ENCODE assay signal across 8 cellular contexts in the genomic region with DNA sequence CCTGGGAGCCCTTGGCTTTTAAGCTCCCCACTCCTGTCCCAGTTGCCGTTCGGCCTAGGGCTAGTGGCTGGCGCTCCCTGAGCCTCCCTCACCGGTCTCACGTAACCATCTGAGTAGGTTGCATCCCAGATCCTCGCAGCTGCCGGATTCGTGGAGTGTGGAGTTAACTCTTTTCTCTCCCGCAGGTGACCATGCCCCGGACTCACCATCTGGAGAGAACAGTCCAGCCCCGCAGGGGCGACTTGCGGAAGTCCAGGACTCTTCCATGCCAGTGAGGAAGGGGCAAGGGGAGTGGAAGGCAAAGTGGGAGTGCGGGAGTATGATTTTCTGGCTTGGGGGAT. TPM values are rescaled to one million over a fixed set of nuclear protein-coding genes. Genes with fewer than 3 reads are reported as not detected.
DNase-seq lines count a peak whose midpoint lies in the region; ATAC-seq lines count a peak whose summit lies in the region.

No MANE protein-coding gene starts in this region.

- no peaks in the 10 kb centered on the region for H3K9me3 ChIP-seq in iPS-15b (ENCODE audit: control insufficient read depth, insufficient read depth, low read length)

- ATAC-seq in stimulated activated memory B cell treated with anti-CD40 and anti-IgM and Interleukin-4, amounts not matched to agents 10 μg/mL and 1 μg/mL and 100 μg/mL, for 72 hours: no peak
- no peak for ATAC-seq in GM21619 (IDR thresholded peaks at IDR 0.05; ENCODE audit: unreplicated experiment)

- no peak for DNase-seq in Jurkat, Clone E6-1 (ENCODE audit: low read depth, low spot score)
- DNase-seq in activated naive CD8-positive, alpha-beta T cell treated with anti-CD3 and anti-CD28 coated beads for 36 hours: no peak
- no peak for DNase-seq in activated CD4-positive, CD25-positive, alpha-beta regulatory T cell (lab: John Stamatoyannopoulos, UW)
- DNase-seq in medulla oblongata (ENCODE audit: extremely low spot score) (no peak), DMS79 (lab: John Stamatoyannopoulos, UW) (no peak)

- H3K27me3 Mint-ChIP-seq in activated naive CD8-positive, alpha-beta T cell treated with anti-CD3 and anti-CD28 coated beads for 36 hours: no peaks in the 10 kb centered on the region
- H3K27me3 Mint-ChIP-seq in stimulated activated memory B cell treated with anti-CD40 and anti-IgM and Interleukin-4, amounts not matched to agents 10 μg/mL and 1 μg/mL and 100 μg/mL, for 72 hours: no peaks in the 10 kb centered on the region

- peaks cover 33% of the 10 kb centered on the region for H3K36me3 ChIP-seq in iPS-15b (ENCODE audit: control insufficient read depth, insufficient read depth, low read length)

- peak overlapping the region; percentile 93 for H3K9ac ChIP-seq in iPS-15b (ENCODE audit: low read depth, low read length)

- no peaks in the 10 kb centered on the region for H3K27me3 ChIP-seq in iPS-15b (ENCODE audit: control insufficient read depth, insufficient read depth, low read length)

- H3K9me3 Mint-ChIP-seq in activated naive CD8-positive, alpha-beta T cell treated with anti-CD3 and anti-CD28 coated beads for 36 hours: no peaks in the 10 kb centered on the region
- H3K9me3 Mint-ChIP-seq in stimulated activated memory B cell treated with anti-CD40 and anti-IgM and Interleukin-4, amounts not matched to agents 10 μg/mL and 1 μg/mL and 100 μg/mL, for 72 hours: no peaks in the 10 kb centered on the region

- peaks cover 24% of the 10 kb centered on the region for H3K36me3 Mint-ChIP-seq in activated naive CD8-positive, alpha-beta T cell treated with anti-CD3 and anti-CD28 coated beads for 36 hours
- peaks cover 44% of the 10 kb centered on the region for H3K36me3 Mint-ChIP-seq in stimulated activated memory B cell treated with anti-CD40 and anti-IgM and Interleukin-4, amounts not matched to agents 10 μg/mL and 1 μg/mL and 100 μg/mL, for 72 hours

- H3K4me1 Mint-ChIP-seq in activated naive CD8-positive, alpha-beta T cell treated with anti-CD3 and anti-CD28 coated beads for 36 hours: peaks cover 38% of the 10 kb centered on the region
- peaks cover 57% of the 10 kb centered on the region for H3K4me1 Mint-ChIP-seq in stimulated activated memory B cell treated with anti-CD40 and anti-IgM and Interleukin-4, amounts not matched to agents 10 μg/mL and 1 μg/mL and 100 μg/mL, for 72 hours

- peak overlapping the region; percentile 98 for H3K27ac Mint-ChIP-seq in activated naive CD8-positive, alpha-beta T cell treated with anti-CD3 and anti-CD28 coated beads for 36 hours
- peak overlapping the region; percentile 97 for H3K27ac Mint-ChIP-seq in stimulated activated memory B cell treated with anti-CD40 and anti-IgM and Interleukin-4, amounts not matched to agents 10 μg/mL and 1 μg/mL and 100 μg/mL, for 72 hours

- H3K4me1 ChIP-seq in iPS-15b (ENCODE audit: control insufficient read depth, insufficient read depth, low read length): peaks cover 6% of the 10 kb centered on the region

- peak overlapping the region; percentile 96 for H3K4me3 ChIP-seq in Jurkat, Clone E6-1 (ENCODE audit: low read length)
- H3K4me3 ChIP-seq in iPS-15b (ENCODE audit: low read depth, low read length): peak overlapping the region; percentile 94

- H3K4me3 Mint-ChIP-seq in activated naive CD8-positive, alpha-beta T cell treated with anti-CD3 and anti-CD28 coated beads for 36 hours: peak overlapping the region; percentile 95
- peak overlapping the region; percentile 90 for H3K4me3 Mint-ChIP-seq in stimulated activated memory B cell treated with anti-CD40 and anti-IgM and Interleukin-4, amounts not matched to agents 10 μg/mL and 1 μg/mL and 100 μg/mL, for 72 hours

RNA-seq across cellular contexts. Expression of a gene that starts 0.9 kb away (rescaled TPM):
- 133 TPM for polyA plus RNA-seq in Jurkat, Clone E6-1 (2012; ENCODE audit: insufficient read depth, insufficient read length)
- total RNA-seq in activated naive CD8-positive, alpha-beta T cell treated with anti-CD3 and anti-CD28 coated beads for 36 hours: 10 to 100 TPM; 64.0 to 67.4 TPM

RNA-seq across cellular contexts. Expression of a gene that starts 3.2 kb away (rescaled TPM):
- 1,542 TPM for polyA plus RNA-seq in Jurkat, Clone E6-1 (2012; ENCODE audit: insufficient read depth, insufficient read length)
- total RNA-seq in activated naive CD8-positive, alpha-beta T cell treated with anti-CD3 and anti-CD28 coated beads for 36 hours: 1,000 to 10,000 TPM; 1,050 to 1,075 TPM

RNA-seq across cellular contexts. Expression of a gene that starts 11.5 kb away (rescaled TPM):
- 9.7 TPM for polyA plus RNA-seq in Jurkat, Clone E6-1 (2012; ENCODE audit: insufficient read depth, insufficient read length)
- 1 to 10 TPM; 8.5 to 8.9 TPM for total RNA-seq in activated naive CD8-positive, alpha-beta T cell treated with anti-CD3 and anti-CD28 coated beads for 36 hours

RNA-seq across cellular contexts. Expression of a gene that starts 18.5 kb away (rescaled TPM):
- polyA plus RNA-seq in Jurkat, Clone E6-1 (2012; ENCODE audit: insufficient read depth, insufficient read length): 5.0 TPM
- 10 to 100 TPM; 39.3 to 41.5 TPM for total RNA-seq in activated naive CD8-positive, alpha-beta T cell treated with anti-CD3 and anti-CD28 coated beads for 36 hours

RNA-seq across cellular contexts. Expression of a gene that starts 27.1 kb away (rescaled TPM):
- polyA plus RNA-seq in Jurkat, Clone E6-1 (2012; ENCODE audit: insufficient read depth, insufficient read length): 189 TPM
- total RNA-seq in activated naive CD8-positive, alpha-beta T cell treated with anti-CD3 and anti-CD28 coated beads for 36 hours: 100 to 1,000 TPM; 113 to 114 TPM
